In genomic region chr14:95149441-95149840, GRCh38 we compare ENCODE assay signal across 27 cellular contexts.
"Had no signal": no experiment of that assay in that cellular context is flagged by ENCODE, and none has a peak within 500 bp of the region (broad histone marks: within the 10 kb centered on the region; RNA-seq: fewer than 3 reads in every experiment).

No MANE protein-coding gene starts in this region.

- ATAC-seq: activated CD8-positive, alpha-beta memory T cell treated with anti-CD3 and anti-CD28 coated beads, Interleukin-2, amount 10 ng/mL, durations not matched to agents 7 days and 5 days; T-helper 17 cell; WTC11 had no signal

- H3K4me3 Mint-ChIP-seq: activated CD4-positive, alpha-beta T cell treated with anti-CD3 and anti-CD28 coated beads, Interleukin-2, amount 10 ng/mL, durations not matched to agents 24 days and 14 days; activated CD8-positive, alpha-beta memory T cell treated with anti-CD3 and anti-CD28 coated beads, Interleukin-2, amount 10 ng/mL, durations not matched to agents 7 days and 5 days; activated naive CD4-positive, alpha-beta T cell treated with anti-CD3 and anti-CD28 coated beads, Interleukin-2, amount 50 U/mL, for 24 hours; activated T-cell treated with anti-CD3 and anti-CD28 coated beads, Interleukin-2, amount 50 U/mL, for 24 hours; activated T-helper 1 cell treated with anti-CD3 and anti-CD28 coated beads, Interleukin-12 subunit alpha, Interleukin-12 subunit beta, Interleukin-2, Interleukin-4 antibody, amounts not matched to agents 30 ng/mL and 10 ng/mL and 1 ng/mL, durations not matched to agents 14 hours and 24 hours and 36 hours; T-helper 17 cell; WTC11 had no signal

- H3K27me3 Mint-ChIP-seq: activated CD4-positive, alpha-beta T cell treated with anti-CD3 and anti-CD28 coated beads, Interleukin-2, amount 10 ng/mL, durations not matched to agents 24 days and 14 days; activated CD8-positive, alpha-beta memory T cell treated with anti-CD3 and anti-CD28 coated beads, Interleukin-2, amount 10 ng/mL, durations not matched to agents 7 days and 5 days; activated naive CD4-positive, alpha-beta T cell treated with anti-CD3 and anti-CD28 coated beads, Interleukin-2, amount 50 U/mL, for 24 hours; activated T-cell treated with anti-CD3 and anti-CD28 coated beads, Interleukin-2, amount 50 U/mL, for 24 hours; T-helper 17 cell had no signal

- FAIRE-seq: RCC 7860 had no signal

- DNase-seq: activated CD4-positive, alpha-beta T cell treated with anti-CD3 and anti-CD28 coated beads for 1 hour; activated CD4-positive, alpha-beta T cell treated with anti-CD3 and anti-CD28 coated beads, Interleukin-2, amount 10 ng/mL, durations not matched to agents 24 days and 14 days; activated CD4-positive, alpha-beta T cell treated with anti-CD3 and anti-CD28 coated beads, Interleukin-2, amount 50 U/mL, for 48 hours; activated CD8-positive, alpha-beta memory T cell treated with anti-CD3 and anti-CD28 coated beads, Interleukin-2, amount 10 ng/mL, durations not matched to agents 7 days and 5 days; activated effector memory CD4-positive, alpha-beta T cell treated with Interleukin-2 at 50 U/mL for 16 hours; activated naive CD4-positive, alpha-beta T cell; activated T-cell treated with anti-CD3 and anti-CD28 coated beads, Interleukin-2, amount 50 U/mL, for 24 hours; amygdala; central memory CD4-positive, alpha-beta T cell; NCI-H1092; NCI-H1417 treated with DMSO at 0.1 percent for 48 hours; NCI-H1694; NCI-H2029; NCI-H2107; NCI-H2171 treated with DMSO at 0.1 percent for 48 hours; NCI-H345; NCI-H510A; NCI-H526 treated with DMSO at 0.1 percent for 48 hours; NK-92 treated with Interleukin-12 subunit alpha and Interleukin-12 subunit beta, amount 100 ng/mL, for 24 hours; OCI-M1; SHP77 treated with DMSO at 0.1 percent for 48 hours; T-helper 17 cell; T-helper 9 cell had no signal

- H3K27ac Mint-ChIP-seq: activated CD4-positive, alpha-beta T cell treated with anti-CD3 and anti-CD28 coated beads, Interleukin-2, amount 10 ng/mL, durations not matched to agents 24 days and 14 days; activated CD8-positive, alpha-beta memory T cell treated with anti-CD3 and anti-CD28 coated beads, Interleukin-2, amount 10 ng/mL, durations not matched to agents 7 days and 5 days; activated naive CD4-positive, alpha-beta T cell treated with anti-CD3 and anti-CD28 coated beads, Interleukin-2, amount 50 U/mL, for 24 hours; activated T-cell treated with anti-CD3 and anti-CD28 coated beads, Interleukin-2, amount 50 U/mL, for 24 hours; activated T-helper 1 cell treated with anti-CD3 and anti-CD28 coated beads, Interleukin-12 subunit alpha, Interleukin-12 subunit beta, Interleukin-2, Interleukin-4 antibody, amounts not matched to agents 30 ng/mL and 10 ng/mL and 1 ng/mL, durations not matched to agents 14 hours and 24 hours and 36 hours; WTC11 had no signal
